ENCODE assay signal across 3 cellular contexts in the genomic region with DNA sequence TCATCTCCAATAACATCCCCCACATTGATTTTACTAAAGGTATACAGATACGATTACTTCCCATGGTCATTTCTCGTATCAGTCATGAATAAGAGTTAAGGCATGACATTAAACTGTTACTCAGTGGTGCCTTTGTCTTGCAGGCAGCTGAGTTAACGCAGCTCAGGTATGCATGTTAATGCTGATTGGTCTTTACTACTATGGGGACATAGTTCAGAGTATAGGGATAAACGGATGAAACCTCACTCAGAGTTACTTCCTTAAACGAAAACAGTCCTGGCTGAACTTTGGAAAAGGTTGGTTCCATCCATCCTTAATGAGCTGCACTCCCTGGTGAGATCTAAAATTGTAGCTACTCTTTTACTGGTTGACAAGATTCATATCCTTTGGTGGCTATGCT.
TF ChIP-seq lines count a peak whose summit lies in the region.

No MANE protein-coding gene starts in this region.

TF ChIP-seq in WTC11, 78 proteins besides CTCF, POLR2A, EP300 and RAD21 (continues in another document):
- TF ChIP-seq NFATC4 (CRISPR knock-in tag; IDR thresholded peaks at IDR 0.05) (no peak), NFE2L1 (CRISPR knock-in tag; IDR thresholded peaks at IDR 0.05) (no peak), SMAD3 (CRISPR knock-in tag; IDR thresholded peaks at IDR 0.05; ENCODE audit: borderline replicate concordance) (no peak), CBFB (CRISPR knock-in tag; IDR thresholded peaks at IDR 0.05; ENCODE audit: low read depth) (no peak), NR1H2 (CRISPR knock-in tag; IDR thresholded peaks at IDR 0.05) (no peak), MXD4 (CRISPR knock-in tag; IDR thresholded peaks at IDR 0.05; ENCODE audit: borderline replicate concordance) (no peak), ZBTB21 (CRISPR knock-in tag; IDR thresholded peaks at IDR 0.05; ENCODE audit: borderline replicate concordance) (no peak), SP1 (CRISPR knock-in tag; conservative IDR thresholded peaks at IDR 0.05) (no peak), NFYB (CRISPR knock-in tag; conservative IDR thresholded peaks at IDR 0.05; ENCODE audit: low read depth) (no peak)
- TF ChIP-seq, protein P1, sequence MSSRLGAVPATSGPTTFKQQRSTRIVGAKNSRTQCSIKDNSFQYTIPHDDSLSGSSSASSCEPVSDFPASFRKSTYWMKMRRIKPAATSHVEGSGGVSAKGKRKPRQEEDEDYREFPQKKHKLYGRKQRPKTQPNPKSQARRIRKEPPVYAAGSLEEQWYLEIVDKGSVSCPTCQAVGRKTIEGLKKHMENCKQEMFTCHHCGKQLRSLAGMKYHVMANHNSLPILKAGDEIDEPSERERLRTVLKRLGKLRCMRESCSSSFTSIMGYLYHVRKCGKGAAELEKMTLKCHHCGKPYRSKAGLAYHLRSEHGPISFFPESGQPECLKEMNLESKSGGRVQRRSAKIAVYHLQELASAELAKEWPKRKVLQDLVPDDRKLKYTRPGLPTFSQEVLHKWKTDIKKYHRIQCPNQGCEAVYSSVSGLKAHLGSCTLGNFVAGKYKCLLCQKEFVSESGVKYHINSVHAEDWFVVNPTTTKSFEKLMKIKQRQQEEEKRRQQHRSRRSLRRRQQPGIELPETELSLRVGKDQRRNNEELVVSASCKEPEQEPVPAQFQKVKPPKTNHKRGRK (CRISPR knock-in tag; IDR thresholded peaks at IDR 0.05; ENCODE audit: borderline replicate concordance) = no peak
- TF ChIP-seq, protein P2, sequence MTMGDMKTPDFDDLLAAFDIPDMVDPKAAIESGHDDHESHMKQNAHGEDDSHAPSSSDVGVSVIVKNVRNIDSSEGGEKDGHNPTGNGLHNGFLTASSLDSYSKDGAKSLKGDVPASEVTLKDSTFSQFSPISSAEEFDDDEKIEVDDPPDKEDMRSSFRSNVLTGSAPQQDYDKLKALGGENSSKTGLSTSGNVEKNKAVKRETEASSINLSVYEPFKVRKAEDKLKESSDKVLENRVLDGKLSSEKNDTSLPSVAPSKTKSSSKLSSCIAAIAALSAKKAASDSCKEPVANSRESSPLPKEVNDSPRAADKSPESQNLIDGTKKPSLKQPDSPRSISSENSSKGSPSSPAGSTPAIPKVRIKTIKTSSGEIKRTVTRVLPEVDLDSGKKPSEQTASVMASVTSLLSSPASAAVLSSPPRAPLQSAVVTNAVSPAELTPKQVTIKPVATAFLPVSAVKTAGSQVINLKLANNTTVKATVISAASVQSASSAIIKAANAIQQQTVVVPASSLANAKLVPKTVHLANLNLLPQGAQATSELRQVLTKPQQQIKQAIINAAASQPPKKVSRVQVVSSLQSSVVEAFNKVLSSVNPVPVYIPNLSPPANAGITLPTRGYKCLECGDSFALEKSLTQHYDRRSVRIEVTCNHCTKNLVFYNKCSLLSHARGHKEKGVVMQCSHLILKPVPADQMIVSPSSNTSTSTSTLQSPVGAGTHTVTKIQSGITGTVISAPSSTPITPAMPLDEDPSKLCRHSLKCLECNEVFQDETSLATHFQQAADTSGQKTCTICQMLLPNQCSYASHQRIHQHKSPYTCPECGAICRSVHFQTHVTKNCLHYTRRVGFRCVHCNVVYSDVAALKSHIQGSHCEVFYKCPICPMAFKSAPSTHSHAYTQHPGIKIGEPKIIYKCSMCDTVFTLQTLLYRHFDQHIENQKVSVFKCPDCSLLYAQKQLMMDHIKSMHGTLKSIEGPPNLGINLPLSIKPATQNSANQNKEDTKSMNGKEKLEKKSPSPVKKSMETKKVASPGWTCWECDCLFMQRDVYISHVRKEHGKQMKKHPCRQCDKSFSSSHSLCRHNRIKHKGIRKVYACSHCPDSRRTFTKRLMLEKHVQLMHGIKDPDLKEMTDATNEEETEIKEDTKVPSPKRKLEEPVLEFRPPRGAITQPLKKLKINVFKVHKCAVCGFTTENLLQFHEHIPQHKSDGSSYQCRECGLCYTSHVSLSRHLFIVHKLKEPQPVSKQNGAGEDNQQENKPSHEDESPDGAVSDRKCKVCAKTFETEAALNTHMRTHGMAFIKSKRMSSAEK (CRISPR knock-in tag; IDR thresholded peaks at IDR 0.05; ENCODE audit: borderline replicate concordance) = no peak

TF ChIP-seq in H1, 55 proteins besides CTCF, POLR2A, EP300 and RAD21:
- TF ChIP-seq FOSL1 (IDR thresholded peaks at IDR 0.05; ENCODE audit: insufficient read depth, low read depth, low read length) = no peak
- TF ChIP-seq NANOG (IDR thresholded peaks at IDR 0.05; ENCODE audit: insufficient read depth, low read depth, low read length, poor library complexity, severe bottlenecking) = no peak
- TF ChIP-seq CHD2 (IDR thresholded peaks at IDR 0.05; ENCODE audit: low read length) = no peak
- TF ChIP-seq SP2 (IDR thresholded peaks at IDR 0.05; ENCODE audit: low read length) = no peak
- TF ChIP-seq SUZ12 (IDR thresholded peaks at IDR 0.05; ENCODE audit: low read length) = no peak
- no peak for TF ChIP-seq TBP (IDR thresholded peaks at IDR 0.05; ENCODE audit: low read depth, low read length)
- no peak for TF ChIP-seq CTBP2 (IDR thresholded peaks at IDR 0.05; ENCODE audit: borderline replicate concordance, insufficient read depth, insufficient read length, low read length)
- no peak for TF ChIP-seq RFX5 (IDR thresholded peaks at IDR 0.05; ENCODE audit: borderline replicate concordance, low read depth, low read length)

TF ChIP-seq in GM23338, 12 proteins besides CTCF, POLR2A, EP300 and RAD21:
- TF ChIP-seq ZNF114 (CRISPR knock-in tag; IDR thresholded peaks at IDR 0.05) (no peak), STAT1 (IDR thresholded peaks at IDR 0.05; ENCODE audit: unreplicated experiment) (no peak), ZNF331 (CRISPR knock-in tag; IDR thresholded peaks at IDR 0.05; ENCODE audit: low read depth) (no peak), EZH2phosphoT487 (IDR thresholded peaks at IDR 0.05; ENCODE audit: unreplicated experiment) (no peak), JUNB (IDR thresholded peaks at IDR 0.05; ENCODE audit: unreplicated experiment) (no peak), NANOG (IDR thresholded peaks at IDR 0.05; ENCODE audit: borderline replicate concordance) (no peak), EZH2 (IDR thresholded peaks at IDR 0.05; ENCODE audit: low read depth, unreplicated experiment) (no peak), CREB1 (CRISPR knock-in tag; IDR thresholded peaks at IDR 0.05; ENCODE audit: low read depth) (no peak), POLR2AphosphoS5 (IDR thresholded peaks at IDR 0.05; ENCODE audit: low read depth) (no peak)
- TF ChIP-seq, protein P3, sequence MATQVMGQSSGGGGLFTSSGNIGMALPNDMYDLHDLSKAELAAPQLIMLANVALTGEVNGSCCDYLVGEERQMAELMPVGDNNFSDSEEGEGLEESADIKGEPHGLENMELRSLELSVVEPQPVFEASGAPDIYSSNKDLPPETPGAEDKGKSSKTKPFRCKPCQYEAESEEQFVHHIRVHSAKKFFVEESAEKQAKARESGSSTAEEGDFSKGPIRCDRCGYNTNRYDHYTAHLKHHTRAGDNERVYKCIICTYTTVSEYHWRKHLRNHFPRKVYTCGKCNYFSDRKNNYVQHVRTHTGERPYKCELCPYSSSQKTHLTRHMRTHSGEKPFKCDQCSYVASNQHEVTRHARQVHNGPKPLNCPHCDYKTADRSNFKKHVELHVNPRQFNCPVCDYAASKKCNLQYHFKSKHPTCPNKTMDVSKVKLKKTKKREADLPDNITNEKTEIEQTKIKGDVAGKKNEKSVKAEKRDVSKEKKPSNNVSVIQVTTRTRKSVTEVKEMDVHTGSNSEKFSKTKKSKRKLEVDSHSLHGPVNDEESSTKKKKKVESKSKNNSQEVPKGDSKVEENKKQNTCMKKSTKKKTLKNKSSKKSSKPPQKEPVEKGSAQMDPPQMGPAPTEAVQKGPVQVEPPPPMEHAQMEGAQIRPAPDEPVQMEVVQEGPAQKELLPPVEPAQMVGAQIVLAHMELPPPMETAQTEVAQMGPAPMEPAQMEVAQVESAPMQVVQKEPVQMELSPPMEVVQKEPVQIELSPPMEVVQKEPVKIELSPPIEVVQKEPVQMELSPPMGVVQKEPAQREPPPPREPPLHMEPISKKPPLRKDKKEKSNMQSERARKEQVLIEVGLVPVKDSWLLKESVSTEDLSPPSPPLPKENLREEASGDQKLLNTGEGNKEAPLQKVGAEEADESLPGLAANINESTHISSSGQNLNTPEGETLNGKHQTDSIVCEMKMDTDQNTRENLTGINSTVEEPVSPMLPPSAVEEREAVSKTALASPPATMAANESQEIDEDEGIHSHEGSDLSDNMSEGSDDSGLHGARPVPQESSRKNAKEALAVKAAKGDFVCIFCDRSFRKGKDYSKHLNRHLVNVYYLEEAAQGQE (IDR thresholded peaks at IDR 0.05; ENCODE audit: unreplicated experiment) = no peak
- TF ChIP-seq, protein P4, sequence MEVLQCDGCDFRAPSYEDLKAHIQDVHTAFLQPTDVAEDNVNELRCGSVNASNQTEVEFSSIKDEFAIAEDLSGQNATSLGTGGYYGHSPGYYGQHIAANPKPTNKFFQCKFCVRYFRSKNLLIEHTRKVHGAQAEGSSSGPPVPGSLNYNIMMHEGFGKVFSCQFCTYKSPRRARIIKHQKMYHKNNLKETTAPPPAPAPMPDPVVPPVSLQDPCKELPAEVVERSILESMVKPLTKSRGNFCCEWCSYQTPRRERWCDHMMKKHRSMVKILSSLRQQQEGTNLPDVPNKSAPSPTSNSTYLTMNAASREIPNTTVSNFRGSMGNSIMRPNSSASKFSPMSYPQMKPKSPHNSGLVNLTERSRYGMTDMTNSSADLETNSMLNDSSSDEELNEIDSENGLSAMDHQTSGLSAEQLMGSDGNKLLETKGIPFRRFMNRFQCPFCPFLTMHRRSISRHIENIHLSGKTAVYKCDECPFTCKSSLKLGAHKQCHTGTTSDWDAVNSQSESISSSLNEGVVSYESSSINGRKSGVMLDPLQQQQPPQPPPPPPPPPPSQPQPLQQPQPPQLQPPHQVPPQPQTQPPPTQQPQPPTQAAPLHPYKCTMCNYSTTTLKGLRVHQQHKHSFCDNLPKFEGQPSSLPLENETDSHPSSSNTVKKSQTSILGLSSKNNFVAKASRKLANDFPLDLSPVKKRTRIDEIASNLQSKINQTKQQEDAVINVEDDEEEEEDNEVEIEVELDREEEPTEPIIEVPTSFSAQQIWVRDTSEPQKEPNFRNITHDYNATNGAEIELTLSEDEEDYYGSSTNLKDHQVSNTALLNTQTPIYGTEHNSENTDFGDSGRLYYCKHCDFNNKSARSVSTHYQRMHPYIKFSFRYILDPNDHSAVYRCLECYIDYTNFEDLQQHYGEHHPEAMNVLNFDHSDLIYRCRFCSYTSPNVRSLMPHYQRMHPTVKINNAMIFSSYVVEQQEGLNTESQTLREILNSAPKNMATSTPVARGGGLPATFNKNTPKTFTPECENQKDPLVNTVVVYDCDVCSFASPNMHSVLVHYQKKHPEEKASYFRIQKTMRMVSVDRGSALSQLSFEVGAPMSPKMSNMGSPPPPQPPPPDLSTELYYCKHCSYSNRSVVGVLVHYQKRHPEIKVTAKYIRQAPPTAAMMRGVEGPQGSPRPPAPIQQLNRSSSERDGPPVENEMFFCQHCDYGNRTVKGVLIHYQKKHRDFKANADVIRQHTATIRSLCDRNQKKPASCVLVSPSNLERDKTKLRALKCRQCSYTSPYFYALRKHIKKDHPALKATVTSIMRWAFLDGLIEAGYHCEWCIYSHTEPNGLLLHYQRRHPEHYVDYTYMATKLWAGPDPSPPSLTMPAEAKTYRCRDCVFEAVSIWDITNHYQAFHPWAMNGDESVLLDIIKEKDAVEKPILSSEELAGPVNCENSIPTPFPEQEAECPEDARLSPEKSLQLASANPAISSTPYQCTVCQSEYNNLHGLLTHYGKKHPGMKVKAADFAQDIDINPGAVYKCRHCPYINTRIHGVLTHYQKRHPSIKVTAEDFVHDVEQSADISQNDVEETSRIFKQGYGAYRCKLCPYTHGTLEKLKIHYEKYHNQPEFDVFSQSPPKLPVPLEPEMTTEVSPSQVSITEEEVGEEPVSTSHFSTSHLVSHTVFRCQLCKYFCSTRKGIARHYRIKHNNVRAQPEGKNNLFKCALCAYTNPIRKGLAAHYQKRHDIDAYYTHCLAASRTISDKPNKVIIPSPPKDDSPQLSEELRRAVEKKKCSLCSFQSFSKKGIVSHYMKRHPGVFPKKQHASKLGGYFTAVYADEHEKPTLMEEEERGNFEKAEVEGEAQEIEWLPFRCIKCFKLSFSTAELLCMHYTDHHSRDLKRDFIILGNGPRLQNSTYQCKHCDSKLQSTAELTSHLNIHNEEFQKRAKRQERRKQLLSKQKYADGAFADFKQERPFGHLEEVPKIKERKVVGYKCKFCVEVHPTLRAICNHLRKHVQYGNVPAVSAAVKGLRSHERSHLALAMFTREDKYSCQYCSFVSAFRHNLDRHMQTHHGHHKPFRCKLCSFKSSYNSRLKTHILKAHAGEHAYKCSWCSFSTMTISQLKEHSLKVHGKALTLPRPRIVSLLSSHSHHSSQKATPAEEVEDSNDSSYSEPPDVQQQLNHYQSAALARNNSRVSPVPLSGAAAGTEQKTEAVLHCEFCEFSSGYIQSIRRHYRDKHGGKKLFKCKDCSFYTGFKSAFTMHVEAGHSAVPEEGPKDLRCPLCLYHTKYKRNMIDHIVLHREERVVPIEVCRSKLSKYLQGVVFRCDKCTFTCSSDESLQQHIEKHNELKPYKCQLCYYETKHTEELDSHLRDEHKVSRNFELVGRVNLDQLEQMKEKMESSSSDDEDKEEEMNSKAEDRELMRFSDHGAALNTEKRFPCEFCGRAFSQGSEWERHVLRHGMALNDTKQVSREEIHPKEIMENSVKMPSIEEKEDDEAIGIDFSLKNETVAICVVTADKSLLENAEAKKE (CRISPR knock-in tag; IDR thresholded peaks at IDR 0.05) = no peak
- TF ChIP-seq, protein P5, sequence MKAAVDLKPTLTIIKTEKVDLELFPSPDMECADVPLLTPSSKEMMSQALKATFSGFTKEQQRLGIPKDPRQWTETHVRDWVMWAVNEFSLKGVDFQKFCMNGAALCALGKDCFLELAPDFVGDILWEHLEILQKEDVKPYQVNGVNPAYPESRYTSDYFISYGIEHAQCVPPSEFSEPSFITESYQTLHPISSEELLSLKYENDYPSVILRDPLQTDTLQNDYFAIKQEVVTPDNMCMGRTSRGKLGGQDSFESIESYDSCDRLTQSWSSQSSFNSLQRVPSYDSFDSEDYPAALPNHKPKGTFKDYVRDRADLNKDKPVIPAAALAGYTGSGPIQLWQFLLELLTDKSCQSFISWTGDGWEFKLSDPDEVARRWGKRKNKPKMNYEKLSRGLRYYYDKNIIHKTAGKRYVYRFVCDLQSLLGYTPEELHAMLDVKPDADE (IDR thresholded peaks at IDR 0.05) = no peak
